8 cellular contexts compared by ENCODE assay signal in genomic region chr3:27722957-27723802, GRCh38. TPM values are rescaled to one million over a fixed set of nuclear protein-coding genes. Genes with fewer than 3 reads are reported as not detected.
DNase-seq lines count a peak whose midpoint lies in the region; ATAC-seq and TF ChIP-seq lines count a peak whose summit lies in the region.

No MANE protein-coding gene starts in this region.

- H3K27me3 ChIP-seq in CD4-positive, CD25-positive, alpha-beta regulatory T cell (ENCODE audit: control insufficient read depth, insufficient read depth, low read length) = peaks cover 53% of the 10 kb centered on the region

- H3K36me3 ChIP-seq in CD4-positive, CD25-positive, alpha-beta regulatory T cell (ENCODE audit: control insufficient read depth, insufficient read depth, low read length) = no peaks in the 10 kb centered on the region

- H3K4me3 Mint-ChIP-seq in CD4-positive, CD25-positive, alpha-beta regulatory T cell = peak overlapping the region; percentile 84 to 92 (median 86)
- peak overlapping the region; percentile 75 for H3K4me3 Mint-ChIP-seq in HFFc6
- peak overlapping the region; percentile 98 for H3K4me3 Mint-ChIP-seq in central memory CD8-positive, alpha-beta T cell
- peak overlapping the region; percentile 84 to 93 (median 90) for H3K4me3 Mint-ChIP-seq in naive thymus-derived CD8-positive, alpha-beta T cell

- no peak overlapping the region for H3K27ac Mint-ChIP-seq in CD4-positive, CD25-positive, alpha-beta regulatory T cell
- H3K27ac Mint-ChIP-seq in HFFc6 = no peak overlapping the region
- H3K27ac Mint-ChIP-seq in central memory CD8-positive, alpha-beta T cell (ENCODE audit: low read depth) = peak overlapping the region; percentile 98
- peak overlapping the region in 4 of 10 donors; percentile 30 to 71 (median 50) for H3K27ac Mint-ChIP-seq in naive thymus-derived CD8-positive, alpha-beta T cell

- DNase-seq in CD4-positive, CD25-positive, alpha-beta regulatory T cell = no peak
- DNase-seq in HFFc6 (no peak), NCI-H446 treated with DMSO at 0.1 percent for 48 hours (lab: John Stamatoyannopoulos, UW) (no peak), HUDEP-2 (lab: John Stamatoyannopoulos, UW; ENCODE audit: unreplicated experiment in 76 of 76) (no peak)
- no peak for DNase-seq in central memory CD8-positive, alpha-beta T cell (ENCODE audit: low spot score in 2 of 2)
- no peak for DNase-seq in naive thymus-derived CD8-positive, alpha-beta T cell

- H3K27ac ChIP-seq in CD4-positive, CD25-positive, alpha-beta regulatory T cell (ENCODE audit: insufficient read depth, low read length, poor library complexity, severe bottlenecking) = no peak overlapping the region

- H3K27me3 Mint-ChIP-seq in CD4-positive, CD25-positive, alpha-beta regulatory T cell = peaks cover 92% of the 10 kb centered on the region
- H3K27me3 Mint-ChIP-seq in HFFc6 (ENCODE audit: insufficient read depth) = peaks cover 64% of the 10 kb centered on the region
- H3K27me3 Mint-ChIP-seq in central memory CD8-positive, alpha-beta T cell = peaks cover 39% of the 10 kb centered on the region
- H3K27me3 Mint-ChIP-seq in naive thymus-derived CD8-positive, alpha-beta T cell = peaks cover 37 to 61% (median 57%) of the 10 kb centered on the region in 5 donors

- peak overlapping the region; percentile 67 for H3K4me3 ChIP-seq in CD4-positive, CD25-positive, alpha-beta regulatory T cell (ENCODE audit: low read depth, low read length)

- H3K9me3 Mint-ChIP-seq in CD4-positive, CD25-positive, alpha-beta regulatory T cell = peaks cover 0 to 2% (median 0%) of the 10 kb centered on the region in 7 donors
- H3K9me3 Mint-ChIP-seq in HFFc6 = no peaks in the 10 kb centered on the region; the same call in 1 of the 2 replicates
- no peaks in the 10 kb centered on the region for H3K9me3 Mint-ChIP-seq in central memory CD8-positive, alpha-beta T cell
- H3K9me3 Mint-ChIP-seq in naive thymus-derived CD8-positive, alpha-beta T cell = no peaks in the 10 kb centered on the region

- H3K9me3 ChIP-seq in CD4-positive, CD25-positive, alpha-beta regulatory T cell (ENCODE audit: control insufficient read depth in 2 of 2, low read length in 2 of 2) = no peaks in the 10 kb centered on the region

- no peak for TF ChIP-seq CTCF in HFFc6 (IDR thresholded peaks at IDR 0.05)

- H3K4me1 Mint-ChIP-seq in CD4-positive, CD25-positive, alpha-beta regulatory T cell = peaks cover 18 to 43% (median 29%) of the 10 kb centered on the region in 4 donors
- H3K4me1 Mint-ChIP-seq in HFFc6 (ENCODE audit: low read depth) = peaks cover 38% of the 10 kb centered on the region
- peaks cover 44% of the 10 kb centered on the region for H3K4me1 Mint-ChIP-seq in central memory CD8-positive, alpha-beta T cell
- H3K4me1 Mint-ChIP-seq in naive thymus-derived CD8-positive, alpha-beta T cell = peaks cover 13 to 53% (median 39%) of the 10 kb centered on the region in 4 donors

- H3K4me1 ChIP-seq in CD4-positive, CD25-positive, alpha-beta regulatory T cell (ENCODE audit: control insufficient read depth, insufficient read depth, low read length, poor library complexity, severe bottlenecking) = peaks cover 39% of the 10 kb centered on the region

- no peaks in the 10 kb centered on the region for H3K36me3 Mint-ChIP-seq in CD4-positive, CD25-positive, alpha-beta regulatory T cell
- no peaks in the 10 kb centered on the region; the same call in 1 of the 2 replicates for H3K36me3 Mint-ChIP-seq in HFFc6 (ENCODE audit: low read depth)
- peaks cover 47% of the 10 kb centered on the region for H3K36me3 Mint-ChIP-seq in central memory CD8-positive, alpha-beta T cell (ENCODE audit: insufficient read depth)
- peaks cover 0 to 7% (median 0%) of the 10 kb centered on the region in 3 donors for H3K36me3 Mint-ChIP-seq in naive thymus-derived CD8-positive, alpha-beta T cell

- POLR2A ChIA-PET in naive thymus-derived CD8-positive, alpha-beta T cell (lab: Charles Lee) = interaction anchor here (0.7 to 3.1 kb wide), 8 partner anchors 11 to 625 kb away, joined by 5 to 14 read pairs (median 6); partner anchors contain the start of genes AZI2 and ZCWPW2

- no peak for ATAC-seq in CD4-positive, CD25-positive, alpha-beta regulatory T cell (ENCODE audit: low read depth in 2 of 2)
- no peak for ATAC-seq in central memory CD8-positive, alpha-beta T cell (replicated peaks; ENCODE audit: extremely low read depth, poor library complexity, severe bottlenecking)
- no peak for ATAC-seq in naive thymus-derived CD8-positive, alpha-beta T cell
- ATAC-seq in HG03045 (IDR thresholded peaks at IDR 0.05; ENCODE audit: unreplicated experiment) = no peak
- no peak for ATAC-seq in GM21447 (IDR thresholded peaks at IDR 0.05; ENCODE audit: unreplicated experiment)

RNA-seq across cellular contexts. Expression of gene EOMES, which starts 1.1 kb away (rescaled TPM):
- 0.91 TPM for total RNA-seq in CD4-positive, CD25-positive, alpha-beta regulatory T cell
- 1 to 10 TPM in 1 of 4 donors, under 1 TPM in 3; 0.38 to 1.9 (median 0.73) TPM for polyA plus RNA-seq in CD4-positive, CD25-positive, alpha-beta regulatory T cell
- total RNA-seq in HFFc6 (2021; fragmentation: NEBNext Ultra II Directional; extraction: Animal tissue kit (Norgen Biotek cat#: 25700)) = not detected
- total RNA-seq in naive thymus-derived CD8-positive, alpha-beta T cell = 1 to 10 TPM; 4.6 to 6.1 TPM
- polyA plus RNA-seq in naive thymus-derived CD8-positive, alpha-beta T cell = 100 to 1,000 TPM in 1 of 3 donors, 1 to 10 TPM in 2; 6.2 to 103 (median 8.4) TPM
